In the genomic region with DNA sequence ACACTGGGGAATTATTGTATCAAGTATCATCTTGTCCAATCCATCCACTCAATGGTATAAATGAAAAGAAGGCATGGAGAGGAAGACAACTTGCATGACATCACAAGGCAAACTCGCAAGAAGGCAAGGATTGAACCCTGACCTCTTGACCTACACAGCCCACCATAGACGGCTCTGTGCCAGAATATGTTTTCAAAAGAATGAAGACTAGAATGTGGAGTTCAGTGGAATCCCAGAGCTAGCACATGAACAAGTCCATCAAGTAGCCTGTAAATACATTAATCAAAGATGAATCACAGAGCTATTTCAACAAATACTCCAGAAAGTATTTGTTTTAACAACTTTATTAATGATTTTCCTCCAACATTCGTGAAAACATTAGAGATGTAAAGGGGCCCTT, we compare ENCODE assay signal across 17 cellular contexts.
DNase-seq lines count a peak whose midpoint lies in the region; ATAC-seq and TF ChIP-seq lines count a peak whose summit lies in the region.
"Had no signal": no experiment of that assay in that cellular context is flagged by ENCODE, and none has a peak within 500 bp of the region (broad histone marks: within the 10 kb centered on the region; RNA-seq: fewer than 3 reads in every experiment).

No MANE protein-coding gene starts in this region.

- H3K27me3 ChIP-seq in brain microvascular endothelial cell (replicated peaks): no peaks in the 10 kb centered on the region

- TF ChIP-seq CTCF in brain microvascular endothelial cell (IDR thresholded peaks at IDR 0.05; ENCODE audit: low read depth, low read length, missing control alignments) (no peak), fibroblast of mammary gland (conservative IDR thresholded peaks at IDR 0.05; ENCODE audit: control insufficient read depth, insufficient read depth, low read depth, low read length) (no peak), retinal pigment epithelial cell (conservative IDR thresholded peaks at IDR 0.05; ENCODE audit: low read depth, low read length) (no peak)
- no peak for TF ChIP-seq CTCF in activated CD8-positive, alpha-beta T cell treated with anti-CD3 and anti-CD28 coated beads for 36 hours (IDR thresholded peaks at IDR 0.05)

- ATAC-seq in HG03196 (IDR thresholded peaks at IDR 0.05; ENCODE audit: unreplicated experiment) (no peak), Right ventricle myocardium inferior (no peak)
- ATAC-seq in stimulated activated naive CD8-positive, alpha-beta T cell treated with anti-CD3 and anti-CD28 coated beads, Interleukin-15, Interleukin-2, amounts not matched to agents 100 U/mL and 50 U/mL, for 24 hours: no peak
- no peak for ATAC-seq in activated CD8-positive, alpha-beta T cell treated with anti-CD3 and anti-CD28 coated beads for 36 hours
- ATAC-seq: GM12878, HCT116 had no signal

- intact Hi-C loops in activated CD8-positive, alpha-beta T cell treated with anti-CD3 and anti-CD28 coated beads for 36 hours (cut with micrococcal nuclease): no loop called here
- intact Hi-C loops in Right ventricle myocardium inferior (cut with DNase I): no loop called here

- no peak overlapping the region for H3K27ac Mint-ChIP-seq in activated CD8-positive, alpha-beta T cell treated with anti-CD3 and anti-CD28 coated beads for 36 hours
- H3K27ac Mint-ChIP-seq: CD4-positive, alpha-beta memory T cell; H9 had no signal

- peak; percentile 52 for DNase-seq in amniotic epithelial cell (ENCODE audit: low read depth)
- DNase-seq in brain microvascular endothelial cell: peak; percentile 0
- peak; percentile 0 for DNase-seq in fibroblast of mammary gland (ENCODE audit: low read depth)
- DNase-seq in retinal pigment epithelial cell (ENCODE audit: low read depth): peak; percentile 57
- DNase-seq in stimulated activated naive CD8-positive, alpha-beta T cell treated with anti-CD3 and anti-CD28 coated beads, Interleukin-15, Interleukin-2, amounts not matched to agents 100 U/mL and 50 U/mL, for 24 hours: no peak
- DNase-seq in activated CD8-positive, alpha-beta T cell treated with anti-CD3 and anti-CD28 coated beads for 36 hours: no peak
- DNase-seq in Right ventricle myocardium inferior (ENCODE audit: missing footprints): no peak
- DNase-seq: C1 segment of cervical spinal cord; Calu3; CD4-positive, alpha-beta memory T cell; COR-L47; DMS79 treated with DMSO at 0.1 percent for 48 hours; GM23248; H9 had no signal

- H3K4me1 Mint-ChIP-seq in activated CD8-positive, alpha-beta T cell treated with anti-CD3 and anti-CD28 coated beads for 36 hours (ENCODE audit: low read depth): no peaks in the 10 kb centered on the region
- H3K4me1 Mint-ChIP-seq: CD4-positive, alpha-beta memory T cell had no signal

- POLR2A ChIA-PET in activated CD8-positive, alpha-beta T cell treated with anti-CD3 and anti-CD28 coated beads for 36 hours (lab: Charles Lee): no interaction called here

- H3K36me3 Mint-ChIP-seq in activated CD8-positive, alpha-beta T cell treated with anti-CD3 and anti-CD28 coated beads for 36 hours (ENCODE audit: low read depth): no peaks in the 10 kb centered on the region
- H3K36me3 Mint-ChIP-seq: CD4-positive, alpha-beta memory T cell had no signal

- no peak overlapping the region for H3K4me3 ChIP-seq in brain microvascular endothelial cell (ENCODE audit: low read depth, low read length)
- no peak overlapping the region for H3K4me3 ChIP-seq in fibroblast of mammary gland (ENCODE audit: control insufficient read depth, low read depth, low read length)
- H3K4me3 ChIP-seq in retinal pigment epithelial cell (ENCODE audit: low read length): no peak overlapping the region
- H3K4me3 ChIP-seq: GM12878, GM23248 had no signal

- CTCF ChIA-PET in activated CD8-positive, alpha-beta T cell treated with anti-CD3 and anti-CD28 coated beads for 36 hours (lab: Charles Lee): no interaction called here

- H3K36me3 ChIP-seq in brain microvascular endothelial cell (replicated peaks): no peaks in the 10 kb centered on the region

- no peak overlapping the region for H3K27ac ChIP-seq in brain microvascular endothelial cell
- H3K27ac ChIP-seq: GM23248 had no signal

- H3K27me3 Mint-ChIP-seq in activated CD8-positive, alpha-beta T cell treated with anti-CD3 and anti-CD28 coated beads for 36 hours: no peaks in the 10 kb centered on the region
- H3K27me3 Mint-ChIP-seq: CD4-positive, alpha-beta memory T cell had no signal

- in situ Hi-C loops in brain microvascular endothelial cell (cut with HindIII; ENCODE audit: low pct_ligation_motif_present, low sequenced_read_pairs): no loop called here

- no peak overlapping the region for H3K4me3 Mint-ChIP-seq in activated CD8-positive, alpha-beta T cell treated with anti-CD3 and anti-CD28 coated beads for 36 hours
- H3K4me3 Mint-ChIP-seq: CD4-positive, alpha-beta memory T cell; H9 had no signal

- peaks cover 9% of the 10 kb centered on the region for H3K9me3 Mint-ChIP-seq in activated CD8-positive, alpha-beta T cell treated with anti-CD3 and anti-CD28 coated beads for 36 hours
- H3K9me3 Mint-ChIP-seq: H9 had no signal

Comparison
In these comparisons a context has a peak if more than half of its experiments do, and no peak if none do; other contexts are left out.
1. DNase-seq: peak in amniotic epithelial cell (single experiment), brain microvascular endothelial cell (single experiment), fibroblast of mammary gland (single experiment) and retinal pigment epithelial cell (single experiment); none in stimulated activated naive CD8-positive, alpha-beta T cell treated with anti-CD3 and anti-CD28 coated beads, Interleukin-15, Interleukin-2, amounts not matched to agents 100 U/mL and 50 U/mL, for 24 hours (single experiment), activated CD8-positive, alpha-beta T cell treated with anti-CD3 and anti-CD28 coated beads for 36 hours (single experiment) and Right ventricle myocardium inferior (single experiment).